In genomic region chr14:64320362-64320761, GRCh38 we compare ENCODE assay signal across 4 cellular contexts. TPM values are rescaled to one million over a fixed set of nuclear protein-coding genes. Genes with fewer than 3 reads are reported as not detected.
"Had no signal": no experiment of that assay in that cellular context is flagged by ENCODE, and none has a peak within 500 bp of the region (broad histone marks: within the 10 kb centered on the region; RNA-seq: fewer than 3 reads in every experiment).

No MANE protein-coding gene starts in this region.

RNA-seq across cellular contexts. Expression of gene ESR2, which starts 26.2 kb away (rescaled TPM):
- total RNA-seq: ascending aorta, body of pancreas, chondrocyte had no signal
- polyA plus RNA-seq: aorta had no signal
